ENCODE assay signal across 1 cellular context in the genomic region with DNA sequence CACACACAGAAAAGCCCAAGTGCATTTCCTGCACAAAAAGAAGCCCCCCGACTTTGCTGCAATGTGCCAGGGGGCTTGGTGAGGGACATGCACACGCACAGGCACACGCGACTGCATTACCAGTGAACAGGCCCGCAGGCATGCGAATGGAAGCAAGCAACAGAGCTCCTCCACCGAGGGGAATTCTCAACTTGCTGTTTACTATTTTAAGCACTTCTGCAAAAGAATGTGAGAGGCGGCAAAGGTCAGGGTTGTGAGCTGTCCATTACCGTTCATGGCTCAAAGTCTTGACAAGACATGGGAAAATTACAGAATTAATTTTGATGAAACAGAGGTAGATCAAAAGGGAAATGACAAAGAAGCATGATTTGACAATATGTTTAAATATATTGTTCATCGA.
TF ChIP-seq lines count a peak whose summit lies in the region.

No MANE protein-coding gene starts in this region.

TF ChIP-seq in K562, 482 proteins besides CTCF, POLR2A, EP300 and RAD21 (continued from another document):
- TF ChIP-seq ZBTB40 (IDR thresholded peaks at IDR 0.05) (no peak), ZBTB40 (CRISPR knock-in tag; IDR thresholded peaks at IDR 0.05) (no peak), ZNF583 (CRISPR knock-in tag; IDR thresholded peaks at IDR 0.05) (no peak), ZNF644 (tag; IDR thresholded peaks at IDR 0.05; ENCODE audit: low read depth) (no peak), NFE2 (IDR thresholded peaks at IDR 0.05; ENCODE audit: low read depth) (no peak), PTBP1 (IDR thresholded peaks at IDR 0.05; ENCODE audit: low read depth, low read length) (no peak)
- TF ChIP-seq, protein P1, sequence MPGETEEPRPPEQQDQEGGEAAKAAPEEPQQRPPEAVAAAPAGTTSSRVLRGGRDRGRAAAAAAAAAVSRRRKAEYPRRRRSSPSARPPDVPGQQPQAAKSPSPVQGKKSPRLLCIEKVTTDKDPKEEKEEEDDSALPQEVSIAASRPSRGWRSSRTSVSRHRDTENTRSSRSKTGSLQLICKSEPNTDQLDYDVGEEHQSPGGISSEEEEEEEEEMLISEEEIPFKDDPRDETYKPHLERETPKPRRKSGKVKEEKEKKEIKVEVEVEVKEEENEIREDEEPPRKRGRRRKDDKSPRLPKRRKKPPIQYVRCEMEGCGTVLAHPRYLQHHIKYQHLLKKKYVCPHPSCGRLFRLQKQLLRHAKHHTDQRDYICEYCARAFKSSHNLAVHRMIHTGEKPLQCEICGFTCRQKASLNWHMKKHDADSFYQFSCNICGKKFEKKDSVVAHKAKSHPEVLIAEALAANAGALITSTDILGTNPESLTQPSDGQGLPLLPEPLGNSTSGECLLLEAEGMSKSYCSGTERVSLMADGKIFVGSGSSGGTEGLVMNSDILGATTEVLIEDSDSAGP (CRISPR knock-in tag; IDR thresholded peaks at IDR 0.05): no peak
